In the genomic region with DNA sequence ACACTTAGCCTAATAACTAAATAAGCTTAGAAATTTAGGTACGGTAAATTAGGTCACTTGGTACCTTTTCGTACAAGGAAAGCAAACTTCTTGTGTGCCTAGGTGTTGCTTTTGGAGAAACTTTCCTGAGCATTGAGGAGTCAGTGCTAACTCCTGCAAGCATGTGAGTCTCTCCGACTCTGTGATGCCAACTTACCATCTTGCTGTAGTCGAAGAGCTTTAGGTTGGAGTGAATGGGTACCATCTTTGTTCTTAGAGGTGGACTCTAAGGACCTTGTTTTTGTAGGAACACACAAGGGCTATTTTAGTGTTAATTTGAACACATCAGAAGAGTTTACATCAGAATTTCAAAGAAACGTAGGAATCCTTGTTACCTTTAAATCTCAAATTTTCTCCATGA, we compare ENCODE assay signal across 12 cellular contexts.
DNase-seq lines count a peak whose midpoint lies in the region; ATAC-seq and TF ChIP-seq lines count a peak whose summit lies in the region.
"Had no signal": no experiment of that assay in that cellular context is flagged by ENCODE, and none has a peak within 500 bp of the region (broad histone marks: within the 10 kb centered on the region; RNA-seq: fewer than 3 reads in every experiment).

No MANE protein-coding gene starts in this region.

- peak; percentile 47 for DNase-seq in NCI-H2227 treated with DMSO at 0.1 percent for 48 hours (lab: John Stamatoyannopoulos, UW)
- no peak for DNase-seq in esophagus muscularis mucosa (ENCODE audit: extremely low spot score)
- peak; percentile 54 for DNase-seq in pons (ENCODE audit: low spot score)
- no peak for DNase-seq in activated naive CD4-positive, alpha-beta T cell (lab: John Stamatoyannopoulos, UW)
- DNase-seq in Karpas-422, result no peak
- DNase-seq in OCI-M2 (lab: John Stamatoyannopoulos, UW; ENCODE audit: unreplicated experiment), result no peak
- DNase-seq: naive thymus-derived CD8-positive, alpha-beta T cell; NCI-H1048; stimulated activated CD4-positive, alpha-beta T cell treated with anti-CD3 and anti-CD28 coated beads, Interleukin-4, amount 100 ng/mL, for 1 hour; stimulated activated naive CD8-positive, alpha-beta T cell treated with anti-CD3 and anti-CD28 coated beads, Interleukin-15, amount 100 ng/mL, for 72 hours had no signal

- H3K27ac ChIP-seq in 22Rv1 (peak overlapping the region; percentile 98), esophagus muscularis mucosa (replicated peaks in 1 of 4) (peak overlapping the region; percentile 55 to 70 (median 66)), Karpas-422 (ENCODE audit: low read length) (no peak overlapping the region)

- H2AFZ ChIP-seq in Karpas-422 (ENCODE audit: low read length), result no peak overlapping the region

- no peaks in the 10 kb centered on the region for H3K9me3 ChIP-seq in esophagus muscularis mucosa
- peaks cover 12% of the 10 kb centered on the region for H3K9me3 ChIP-seq in Karpas-422 (ENCODE audit: low read length)

- no peak overlapping the region for H3K9ac ChIP-seq in Karpas-422 (ENCODE audit: low read length)

- no peaks in the 10 kb centered on the region for H3K79me2 ChIP-seq in Karpas-422 (ENCODE audit: low read length)

- H3K4me1 ChIP-seq in esophagus muscularis mucosa (peaks cover 0 to 23% (median 22%) of the 10 kb centered on the region in 4 donors), Karpas-422 (ENCODE audit: low read length) (no peaks in the 10 kb centered on the region)

- no peaks in the 10 kb centered on the region for H3K9me2 ChIP-seq in Karpas-422 (replicated peaks; ENCODE audit: insufficient read depth, low read length)

- peak overlapping the region in 3 of 4 donors; percentile 43 to 51 (median 46) for H3K4me3 ChIP-seq in esophagus muscularis mucosa
- no peak overlapping the region for H3K4me3 ChIP-seq in Karpas-422 (ENCODE audit: low read length)

- WGBS in esophagus muscularis mucosa, result 80% methylated on average over 5 of the region's 5 CpGs

- TF ChIP-seq CTCF in 22Rv1 (IDR thresholded peaks at IDR 0.05) (no peak), esophagus muscularis mucosa (IDR thresholded peaks at IDR 0.05) (no peak)

- no peaks in the 10 kb centered on the region for H4K20me1 ChIP-seq in Karpas-422 (ENCODE audit: insufficient read depth, low read depth, low read length)

- no peak for TF ChIP-seq POLR2A in esophagus muscularis mucosa (IDR thresholded peaks at IDR 0.05; ENCODE audit: low read depth)

- no peak overlapping the region for H3K4me2 ChIP-seq in Karpas-422 (ENCODE audit: low read depth, low read length, poor library complexity, severe bottlenecking)

- intact Hi-C loops in esophagus muscularis mucosa (cut with DNase I), result no loop called here

- TF ChIP-seq EP300 in esophagus muscularis mucosa (IDR thresholded peaks at IDR 0.05), result no peak

- no peak for ATAC-seq in GM21447 (IDR thresholded peaks at IDR 0.05; ENCODE audit: unreplicated experiment)
- ATAC-seq: naive thymus-derived CD8-positive, alpha-beta T cell; stimulated activated naive CD8-positive, alpha-beta T cell treated with anti-CD3 and anti-CD28 coated beads, Interleukin-15, amount 100 ng/mL, for 72 hours had no signal

- H3K36me3 ChIP-seq in esophagus muscularis mucosa (no peaks in the 10 kb centered on the region), Karpas-422 (ENCODE audit: insufficient read depth, low read length) (no peaks in the 10 kb centered on the region)

- no peaks in the 10 kb centered on the region for H3K27me3 ChIP-seq in esophagus muscularis mucosa
- H3K27me3 ChIP-seq in Karpas-422 (ENCODE audit: low read length), result no peaks in the 10 kb centered on the region

Comparison
In these comparisons a context has a peak if more than half of its experiments do, and no peak if none do; other contexts are left out.
1. DNase-seq: peak in NCI-H2227 treated with DMSO at 0.1 percent for 48 hours (single experiment) and pons (single experiment); none in esophagus muscularis mucosa (single experiment), activated naive CD4-positive, alpha-beta T cell (0 of 4), Karpas-422 (single experiment) and OCI-M2 (single experiment).